Comparison of ENCODE assay signal across 19 cellular contexts in the genomic region with DNA sequence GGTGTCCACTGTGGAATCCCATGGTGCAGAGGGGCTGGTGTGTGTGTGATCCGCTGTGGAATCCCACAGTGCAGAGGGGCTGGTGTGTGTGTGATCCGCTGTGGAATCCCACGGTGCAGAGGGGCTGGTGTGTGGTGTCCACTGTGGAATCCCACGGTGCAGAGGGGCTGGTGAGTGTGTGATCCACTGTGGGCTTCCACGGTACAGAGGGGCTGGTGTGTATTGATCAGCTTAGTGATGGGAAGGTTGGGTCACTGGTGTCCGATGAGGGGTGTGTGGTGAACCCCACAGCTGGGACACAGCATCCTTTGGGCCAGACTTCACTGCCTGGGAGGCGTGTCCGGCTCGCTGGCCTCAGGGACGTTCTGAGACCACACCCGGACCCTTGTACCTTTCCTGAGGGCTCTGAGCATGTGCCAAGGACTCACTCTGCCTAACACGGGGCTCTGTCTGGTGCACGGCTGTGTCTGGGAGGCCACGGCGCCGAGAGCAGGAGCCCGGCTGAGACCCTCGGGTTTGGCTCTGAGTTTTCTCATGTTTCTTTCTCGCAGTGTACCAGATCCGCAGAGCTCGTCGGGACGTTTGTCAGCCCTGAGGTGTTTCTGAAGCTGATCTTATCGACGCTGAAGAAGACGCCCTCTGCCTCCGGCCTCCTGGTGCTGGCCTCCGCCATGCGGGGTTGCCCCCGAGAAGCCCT. TPM values are rescaled to one million over a fixed set of nuclear protein-coding genes. Genes with fewer than 3 reads are reported as not detected.
DNase-seq lines count a peak whose midpoint lies in the region; TF ChIP-seq lines count a peak whose summit lies in the region.
"Had no signal": no experiment of that assay in that cellular context is flagged by ENCODE, and none has a peak within 500 bp of the region (broad histone marks: within the 10 kb centered on the region; RNA-seq: fewer than 3 reads in every experiment).

No MANE protein-coding gene starts in this region.

- H4K20me1 ChIP-seq in osteoblast (ENCODE audit: insufficient read depth, low read length) = no peaks in the 10 kb centered on the region

- H3K36me3 ChIP-seq in osteoblast (ENCODE audit: insufficient read depth, low read length) (peaks cover 18% of the 10 kb centered on the region), sigmoid colon (peaks cover 21 to 79% (median 41%) of the 10 kb centered on the region in 4 donors), Peyer's patch (peaks cover 0 to 59% (median 0%) of the 10 kb centered on the region in 3 donors)

- DNase-seq in activated effector memory CD4-positive, alpha-beta T cell treated with anti-CD3 and anti-CD28 coated beads, Interleukin-2, amount 50 U/mL, for 16 hours = peak; percentile 53
- no peak for DNase-seq in activated effector memory CD4-positive, alpha-beta T cell treated with Interleukin-2 at 50 U/mL for 16 hours
- DNase-seq in chondrocyte (ENCODE audit: low spot score) (peak; percentile 58), osteoblast (ENCODE audit: insufficient read length, low spot score, missing footprints) (peak; percentile 74), sigmoid colon (peak; percentile 38), Peyer's patch (no peak), Kasumi-1 (lab: John Stamatoyannopoulos, UW) (no peak)
- DNase-seq in stimulated activated CD4-positive, alpha-beta T cell treated with anti-CD3 and anti-CD28 coated beads, Interleukin-2, amount 100 ng/mL, for 24 hours = no peak
- DNase-seq: AML-193; Caco-2; CD4-positive, alpha-beta T cell; DMS153; DMS79; GDM1; GOT3; HFFc6 had no signal

- H3K4me3 ChIP-seq in osteoblast (ENCODE audit: insufficient read depth, low read length) = no peak overlapping the region
- no peak overlapping the region for H3K4me3 ChIP-seq in sigmoid colon
- H3K4me3 ChIP-seq in Peyer's patch = no peak overlapping the region
- H3K4me3 ChIP-seq: A549 had no signal

- no peaks in the 10 kb centered on the region for H3K79me2 ChIP-seq in osteoblast (ENCODE audit: insufficient read depth, low read length)

- H2AFZ ChIP-seq in osteoblast (ENCODE audit: low read length) = no peak overlapping the region

- TF ChIP-seq POLR2A in sigmoid colon (IDR thresholded peaks at IDR 0.05) = no peak
- no peak for TF ChIP-seq POLR2A in Peyer's patch (IDR thresholded peaks at IDR 0.05)

- no peaks in the 10 kb centered on the region for H3K9me3 ChIP-seq in osteoblast (ENCODE audit: low read depth, low read length)
- H3K9me3 ChIP-seq in sigmoid colon = no peaks in the 10 kb centered on the region
- H3K9me3 ChIP-seq in Peyer's patch = no peaks in the 10 kb centered on the region
- H3K9me3 ChIP-seq: A549, Caco-2 had no signal

- no peaks in the 10 kb centered on the region for H3K9me3 Mint-ChIP-seq in chondrocyte (ENCODE audit: low read depth)
- H3K9me3 Mint-ChIP-seq: CD4-positive, alpha-beta T cell; HFFc6 had no signal

- TF ChIP-seq EP300 in sigmoid colon (IDR thresholded peaks at IDR 0.05) = no peak

- 95% methylated on average over 30 of the region's 30 CpGs for WGBS in sigmoid colon, 2 donors

- H3K4me1 ChIP-seq in osteoblast (ENCODE audit: insufficient read depth, low read length) (no peaks in the 10 kb centered on the region), sigmoid colon (no peaks in the 10 kb centered on the region), Peyer's patch (no peaks in the 10 kb centered on the region)
- H3K4me1 ChIP-seq: A549, Caco-2 had no signal

- no peak overlapping the region for H3K4me3 Mint-ChIP-seq in chondrocyte (ENCODE audit: unreplicated experiment)
- H3K4me3 Mint-ChIP-seq: CD4-positive, alpha-beta T cell; HFFc6 had no signal

- intact Hi-C loops in sigmoid colon (cut with DNase I) = no loop called here

- peaks cover 24% of the 10 kb centered on the region for H3K36me3 Mint-ChIP-seq in chondrocyte (ENCODE audit: low read depth)

- no peaks in the 10 kb centered on the region for H3K27me3 Mint-ChIP-seq in chondrocyte (ENCODE audit: low read depth)
- H3K27me3 Mint-ChIP-seq: CD4-positive, alpha-beta T cell had no signal

- no peak overlapping the region for H3K4me2 ChIP-seq in osteoblast (ENCODE audit: insufficient read depth, low read length)
- H3K4me2 ChIP-seq: A549 had no signal

- no peaks in the 10 kb centered on the region for H3K4me1 Mint-ChIP-seq in chondrocyte (ENCODE audit: low read depth)

- TF ChIP-seq CTCF in chondrocyte (IDR thresholded peaks at IDR 0.05) (no peak), osteoblast (IDR thresholded peaks at IDR 0.05; ENCODE audit: extremely low read depth, low read depth, low read length) (no peak), sigmoid colon (IDR thresholded peaks at IDR 0.05) (no peak), Peyer's patch (IDR thresholded peaks at IDR 0.05) (no peak)

- H3K27me3 ChIP-seq in osteoblast (ENCODE audit: insufficient read depth, low read length) (no peaks in the 10 kb centered on the region), sigmoid colon (no peaks in the 10 kb centered on the region), Peyer's patch (no peaks in the 10 kb centered on the region)

- no peak overlapping the region for H3K27ac ChIP-seq in osteoblast (ENCODE audit: low read depth, low read length)
- no peak overlapping the region for H3K27ac ChIP-seq in sigmoid colon
- no peak overlapping the region for H3K27ac ChIP-seq in Peyer's patch
- H3K27ac ChIP-seq: 22Rv1, A549, C4-2B had no signal

- no peak overlapping the region for H3K27ac Mint-ChIP-seq in chondrocyte (ENCODE audit: unreplicated experiment)
- H3K27ac Mint-ChIP-seq: CD4-positive, alpha-beta T cell; HFFc6 had no signal

RNA-seq across cellular contexts. Expression of gene PRKAR1B, which starts 29.3 kb away (rescaled TPM):
- total RNA-seq in chondrocyte (7.7 to 8.6 TPM (median 7.9 TPM) in 3 replicates), osteoblast (5.9 and 6.5 TPM in 2 replicates), sigmoid colon (10 to 100 TPM in 3 of 4 donors, 1 to 10 TPM in 1; 9.7 to 26.6 (median 10.9) TPM), Peyer's patch (10 to 100 TPM; 13.0 to 42.9 (median 17.0) TPM)
- polyA plus RNA-seq in sigmoid colon = 10 to 100 TPM in 2 of 3 donors, 1 to 10 TPM in 1; 9.5 to 20.4 (median 12.6) TPM

RNA-seq across cellular contexts. Expression of gene DNAAF5, which starts 29.9 kb away (rescaled TPM):
- total RNA-seq in chondrocyte = 15.3 to 23.2 TPM (median 16.6 TPM) in 3 replicates
- 19.7 and 22.4 TPM in 2 replicates for total RNA-seq in osteoblast
- total RNA-seq in sigmoid colon = 10 to 100 TPM; 13.2 to 25.4 (median 16.0) TPM
- 10 to 100 TPM in 1 of 3 donors, 1 to 10 TPM in 2; 7.8 to 23.4 (median 9.7) TPM for polyA plus RNA-seq in sigmoid colon
- 10 to 100 TPM; 26.8 to 75.8 (median 45.3) TPM for total RNA-seq in Peyer's patch

Comparison
In these comparisons a context has a peak if more than half of its experiments do, and no peak if none do; other contexts are left out.
1. DNase-seq: peak in activated effector memory CD4-positive, alpha-beta T cell treated with anti-CD3 and anti-CD28 coated beads, Interleukin-2, amount 50 U/mL, for 16 hours (single experiment), chondrocyte (single experiment), osteoblast (single experiment) and sigmoid colon (single experiment); none in activated effector memory CD4-positive, alpha-beta T cell treated with Interleukin-2 at 50 U/mL for 16 hours (single experiment), Peyer's patch (0 of 3), stimulated activated CD4-positive, alpha-beta T cell treated with anti-CD3 and anti-CD28 coated beads, Interleukin-2, amount 100 ng/mL, for 24 hours (0 of 2) and Kasumi-1 (0 of 2).